In genomic region chr1:219138747-219139146, GRCh38 we compare ENCODE assay signal across 12 cellular contexts.
"Had no signal": no experiment of that assay in that cellular context is flagged by ENCODE, and none has a peak within 500 bp of the region (broad histone marks: within the 10 kb centered on the region; RNA-seq: fewer than 3 reads in every experiment).

No MANE protein-coding gene starts in this region.

- H3K4me1 ChIP-seq: body of pancreas, neural progenitor cell, upper lobe of left lung had no signal

- H3K27ac ChIP-seq: body of pancreas, epithelial cell of prostate, neural progenitor cell, ovary, upper lobe of left lung had no signal

- H3K36me3 ChIP-seq: neural progenitor cell, ovary, upper lobe of left lung had no signal

- DNase-seq: activated T-cell treated with anti-CD3 and anti-CD28 coated beads, Interleukin-2, amount 50 U/mL, for 1 hour; body of pancreas; central memory CD4-positive, alpha-beta T cell; cortex of kidney; effector memory CD4-positive, alpha-beta T cell; ovary; stimulated activated CD4-positive, alpha-beta T cell treated with anti-CD3 and anti-CD28 coated beads, Interleukin-4, amount 100 ng/mL, for 1 hour; stimulated activated CD8-positive, alpha-beta memory T cell treated with anti-CD3 and anti-CD28 coated beads, Interleukin-4, amount 100 ng/mL, for 48 hours; upper lobe of left lung had no signal

- ATAC-seq: activated CD4-positive, CD25-positive, alpha-beta regulatory T cell treated with anti-CD3 and anti-CD28 coated beads, Interleukin-2, amount 50 U/mL, for 24 hours; body of pancreas had no signal

- H2AFZ ChIP-seq: neural progenitor cell had no signal

- H3K4me2 ChIP-seq: neural progenitor cell had no signal

- H3K27me3 ChIP-seq: body of pancreas, neural progenitor cell, ovary, upper lobe of left lung had no signal

- H3K4me3 ChIP-seq: body of pancreas, neural progenitor cell, ovary, upper lobe of left lung had no signal

- H3K9me3 ChIP-seq: body of pancreas, ovary, upper lobe of left lung had no signal

- H3K9ac ChIP-seq: neural progenitor cell had no signal
